Comparison of ENCODE assay signal across 8 cellular contexts in the genomic region with DNA sequence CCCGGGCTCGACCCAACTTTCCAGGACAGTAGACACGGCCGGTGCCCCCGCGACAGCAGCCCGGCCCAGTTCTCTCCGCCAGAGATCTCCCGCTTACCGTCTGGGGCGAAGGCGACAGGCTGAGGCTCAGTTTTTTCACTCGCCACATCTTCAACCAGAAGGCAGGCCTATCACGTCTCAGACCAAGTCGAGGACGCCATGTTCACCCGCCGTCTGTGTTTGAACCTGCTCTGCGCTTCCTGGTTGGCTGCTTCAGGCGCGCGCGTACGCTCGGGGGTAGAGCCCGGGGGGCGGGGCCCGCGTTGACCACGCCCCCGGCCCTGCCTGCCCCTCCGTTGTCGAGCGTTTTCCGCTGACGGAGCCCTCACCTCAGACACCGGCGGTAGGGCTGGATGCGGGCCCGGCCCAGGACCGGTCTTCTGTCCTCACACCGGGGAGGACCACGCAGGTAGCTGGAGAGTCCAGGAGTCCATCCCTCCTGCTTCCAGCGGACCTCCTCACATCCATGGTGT. TPM values are rescaled to one million over a fixed set of nuclear protein-coding genes. Genes with fewer than 3 reads are reported as not detected.
A peak's percentile ranks its signal among the peaks of the same experiment; 100 is the strongest.
DNase-seq lines count a peak whose midpoint lies in the region; ATAC-seq and TF ChIP-seq lines count a peak whose summit lies in the region.

Gene SPAG5, minus strand, starts transcription at position 227 of the 512 bp plus-strand sequence. Its CDS starts 79 bp downstream, at position 148.

- H4K20me1 ChIP-seq in mammary epithelial cell (ENCODE audit: insufficient read depth, low read length), result no peaks in the 10 kb centered on the region

- in situ Hi-C loops in mammary epithelial cell (cut with MboI; ENCODE audit: low sequenced_read_pairs in 2 of 2), result no loop called here

- DNase-seq in AG04449 (ENCODE audit: low read depth, low spot score), result peak; percentile 29
- DNase-seq in NCI-H2227 (lab: John Stamatoyannopoulos, UW; ENCODE audit: unreplicated experiment), result peak; percentile 93
- DNase-seq in mammary epithelial cell, result peak; percentile 90

- peaks cover 19% of the 10 kb centered on the region for H3K79me2 ChIP-seq in mammary epithelial cell (ENCODE audit: insufficient read depth, low read length)

- H3K27ac ChIP-seq in mammary epithelial cell (ENCODE audit: insufficient read depth, low read depth, low read length) (peak within 1 kb of the TSS; percentile 85), iPS-20b (ENCODE audit: low read length) (peak within 1 kb of the TSS; percentile 88), skin epidermis (peak within 1 kb of the TSS in 20 of 21 experiments; percentile 74 to 98 (median 88))

- H3K9me3 ChIP-seq in mammary epithelial cell (replicated peaks; ENCODE audit: insufficient read depth, low read length) (no peaks in the 10 kb centered on the region), iPS-20b (ENCODE audit: insufficient read depth, low read depth, low read length) (no peaks in the 10 kb centered on the region)

- TF ChIP-seq CTCF in AG04449 (IDR thresholded peaks at IDR 0.05; ENCODE audit: insufficient read depth, low read length, missing control alignments) (no peak), WI38 (IDR thresholded peaks at IDR 0.05; ENCODE audit: low read depth, low read length) (no peak), mammary epithelial cell (conservative IDR thresholded peaks at IDR 0.05 in 1 of 2, IDR thresholded peaks at IDR 0.05 in 1 of 2; ENCODE audit: extremely low read depth in 1 of 2, insufficient read depth in 1 of 2, low read depth in 1 of 2, low read length in 2 of 2) (no peak)

- intact Hi-C loops in mammary epithelial cell (cut with micrococcal nuclease), result no loop called here

- WGBS in mammary epithelial cell (ENCODE audit: low coverage, missing lambda C conversion rate), result 0% methylated on average over 11 of the region's 44 CpGs

- no TSS peak for BruUV-seq in mammary epithelial cell (replicated peaks; lab: Mats Ljungman, UMichigan)

- H3K4me3 ChIP-seq in AG04449 (ENCODE audit: low read depth, low read length) (peak within 1 kb of the TSS; percentile 83), WI38 (ENCODE audit: low read depth, low read length) (peak within 1 kb of the TSS; percentile 83), mammary epithelial cell (replicated peaks in 1 of 3; ENCODE audit: insufficient read depth in 1 of 3, low read depth in 2 of 3, low read length in 3 of 3) (peak within 1 kb of the TSS; percentile 74 to 78 (median 74)), iPS-20b (ENCODE audit: low read length) (peak within 1 kb of the TSS; percentile 87), skin epidermis (peak within 1 kb of the TSS; percentile 48 to 70 (median 55))

- peak within 1 kb of the TSS; percentile 88 for H2AFZ ChIP-seq in mammary epithelial cell (ENCODE audit: low read depth, low read length)

- ATAC-seq in GM18907 (IDR thresholded peaks at IDR 0.05; ENCODE audit: unreplicated experiment) (peak; percentile 88), HG03139 (IDR thresholded peaks at IDR 0.05; ENCODE audit: unreplicated experiment) (peak; percentile 78)

- CTCF ChIA-PET in AG04449 (lab: Yijun Ruan, JAX), result interaction anchor here (1.0 to 2.3 kb wide), 4 partner anchors 9 to 104 kb away, joined by 3 to 9 read pairs (median 6); no protein-coding TSS in a partner anchor
- CTCF ChIA-PET in mammary epithelial cell (lab: Charles Lee; ENCODE audit: low non-redundant PET), result no interaction called here

- H3K36me3 ChIP-seq in mammary epithelial cell (ENCODE audit: insufficient read depth, low read length), result no peaks in the 10 kb centered on the region
- H3K36me3 ChIP-seq in iPS-20b (ENCODE audit: insufficient read depth, low read depth, low read length), result peaks cover 15% of the 10 kb centered on the region

- H3K4me2 ChIP-seq in mammary epithelial cell (ENCODE audit: insufficient read depth, low read depth, low read length), result peak within 1 kb of the TSS; percentile 93

- H3K27me3 ChIP-seq in mammary epithelial cell (ENCODE audit: insufficient read depth, low read length), result no peaks in the 10 kb centered on the region
- no peaks in the 10 kb centered on the region for H3K27me3 ChIP-seq in iPS-20b (ENCODE audit: insufficient read depth, low read length)

- dilution Hi-C loops in mammary epithelial cell (cut with HindIII; ENCODE audit: low sequenced_read_pairs), result no loop called here

- H3K4me1 ChIP-seq in mammary epithelial cell (ENCODE audit: insufficient read depth, low read length), result peaks cover 16% of the 10 kb centered on the region
- no peaks in the 10 kb centered on the region for H3K4me1 ChIP-seq in iPS-20b (ENCODE audit: insufficient read depth, low read length)

- POLR2A ChIA-PET in AG04449 (lab: Yijun Ruan, JAX), result interaction anchor here (1.0 to 1.2 kb wide), 2 partner anchors 13 to 28 kb away, joined by 3 read pairs; no protein-coding TSS in a partner anchor

- H3K9ac ChIP-seq in mammary epithelial cell (ENCODE audit: insufficient read depth, low read length) (peak within 1 kb of the TSS; percentile 75), iPS-20b (ENCODE audit: low read depth, low read length) (peak within 1 kb of the TSS; percentile 94)

RNA-seq across cellular contexts. Expression of gene SPAG5, which starts in this region (rescaled TPM):
- total RNA-seq in mammary epithelial cell, result 10 to 100 TPM in 1 of 2 donors, 1 to 10 TPM in 1; 2.5 to 38.9 TPM
- 41.4 TPM for polyA plus RNA-seq in mammary epithelial cell
- polyA minus RNA-seq in mammary epithelial cell, result 88.4 TPM

Comparison
In these comparisons a context has a peak if more than half of its experiments do, and no peak if none do; other contexts are left out.
1. Peak in every context shown above with its lines: DNase-seq, ATAC-seq, H3K4me3 ChIP-seq and H3K27ac ChIP-seq.
2. DNase-seq: peak in every context shown above with its lines; median percentile 93 in NCI-H2227; 90 in mammary epithelial cell; 29 in AG04449.